Comparison of ENCODE assay signal across 9 cellular contexts in genomic region chr3:189144645-189145044, GRCh38. TPM values are rescaled to one million over a fixed set of nuclear protein-coding genes. Genes with fewer than 3 reads are reported as not detected.
A peak's percentile ranks its signal among the peaks of the same experiment; 100 is the strongest.
DNase-seq lines count a peak whose midpoint lies in the region; ATAC-seq, FAIRE-seq and TF ChIP-seq lines count a peak whose summit lies in the region.
"Had no signal": no experiment of that assay in that cellular context is flagged by ENCODE, and none has a peak within 500 bp of the region (broad histone marks: within the 10 kb centered on the region; RNA-seq: fewer than 3 reads in every experiment).

No MANE protein-coding gene starts in this region.

- H3K79me2 ChIP-seq in mesendoderm (ENCODE audit: control insufficient read depth, insufficient read depth, low read length), result no peaks in the 10 kb centered on the region
- H3K79me2 ChIP-seq in smooth muscle cell (ENCODE audit: low read depth), result no peaks in the 10 kb centered on the region

- H2BK15ac ChIP-seq in mesendoderm (replicated peaks; ENCODE audit: low read depth), result no peak overlapping the region

- H3K36me3 ChIP-seq in CD8-positive, alpha-beta T cell (ENCODE audit: insufficient read depth, low read length), result no peaks in the 10 kb centered on the region
- H3K36me3 ChIP-seq in mesendoderm (ENCODE audit: control insufficient read depth, insufficient read depth, low read length), result no peaks in the 10 kb centered on the region
- no peaks in the 10 kb centered on the region for H3K36me3 ChIP-seq in smooth muscle cell (ENCODE audit: low read depth)

- peak in 2 of 7 experiments; percentile 4 to 38 for DNase-seq in CD8-positive, alpha-beta T cell
- DNase-seq in activated CD8-positive, alpha-beta T cell treated with anti-CD3 and anti-CD28 coated beads for 36 hours, result peak; percentile 25
- DNase-seq in left kidney (ENCODE audit: low read depth, low spot score), result peak; percentile 80
- no peak for DNase-seq in nephron progenitor cell
- DNase-seq in mesendoderm, result no peak
- DNase-seq in HTR-8/SVneo (ENCODE audit: insufficient read length, low spot score), result no peak
- DNase-seq in smooth muscle cell (lab: John Stamatoyannopoulos, UW; ENCODE audit: unreplicated experiment), result no peak

- no peak overlapping the region for H3K9ac ChIP-seq in mesendoderm (ENCODE audit: low read length)
- H3K9ac ChIP-seq in smooth muscle cell (ENCODE audit: low read depth), result no peak overlapping the region

- H3K4ac ChIP-seq in mesendoderm (ENCODE audit: low read depth, low read length), result no peak overlapping the region

- WGBS in mesendoderm (ENCODE audit: extremely low coverage, insufficient coverage, low lambda C conversion rate), result no CpG with 5 or more reads among the region's 5 CpGs
- 84% methylated on average over 5 of the region's 5 CpGs for WGBS in smooth muscle cell (ENCODE audit: low lambda C conversion rate)

- peaks cover 26% of the 10 kb centered on the region for H3K4me1 Mint-ChIP-seq in CD8-positive, alpha-beta T cell (ENCODE audit: low read depth)
- peaks cover 34% of the 10 kb centered on the region for H3K4me1 Mint-ChIP-seq in activated CD8-positive, alpha-beta T cell treated with anti-CD3 and anti-CD28 coated beads for 36 hours (ENCODE audit: low read depth)
- peaks cover 25% of the 10 kb centered on the region for H3K4me1 Mint-ChIP-seq in nephron progenitor cell

- intact Hi-C loops in CD8-positive, alpha-beta T cell (cut with DNase I, micrococcal nuclease), result loop anchor here (1.0 to 10.0 kb wide), 7 partner anchors 12 to 1827 kb away; partner anchors contain the start of gene LPP (in 2 of the 2)
- intact Hi-C loops in activated CD8-positive, alpha-beta T cell treated with anti-CD3 and anti-CD28 coated beads for 36 hours (cut with micrococcal nuclease), result loop anchor here (5.0 kb wide), 2 partner anchors 187 to 1407 kb away; no protein-coding TSS in a partner anchor

- no peak overlapping the region for H3K18ac ChIP-seq in mesendoderm (ENCODE audit: low read length)

- no peak overlapping the region for H3K56ac ChIP-seq in mesendoderm (ENCODE audit: low read length)

- no peak overlapping the region for H2BK5ac ChIP-seq in mesendoderm (ENCODE audit: low read length)

- no peak overlapping the region for H3K23ac ChIP-seq in mesendoderm (ENCODE audit: low read length)

- no peak for FAIRE-seq in HTR-8/SVneo (lab: Jason Lieb, UNC)

- no peak overlapping the region for H3K4me3 ChIP-seq in CD8-positive, alpha-beta T cell (ENCODE audit: low read depth, low read length)
- no peak overlapping the region for H3K4me3 ChIP-seq in mesendoderm (ENCODE audit: low read length)
- no peak overlapping the region for H3K4me3 ChIP-seq in smooth muscle cell

- H3K27ac ChIP-seq in CD8-positive, alpha-beta T cell (ENCODE audit: low read depth, low read length), result no peak overlapping the region
- H3K27ac ChIP-seq in mesendoderm (ENCODE audit: low read depth, low read length) (no peak overlapping the region), smooth muscle cell (ENCODE audit: low read depth) (no peak overlapping the region)

- H3K27me3 Mint-ChIP-seq in CD8-positive, alpha-beta T cell (ENCODE audit: low read depth), result no peaks in the 10 kb centered on the region
- H3K27me3 Mint-ChIP-seq in activated CD8-positive, alpha-beta T cell treated with anti-CD3 and anti-CD28 coated beads for 36 hours, result peaks cover 4% of the 10 kb centered on the region
- peaks cover 12% of the 10 kb centered on the region for H3K27me3 Mint-ChIP-seq in nephron progenitor cell (ENCODE audit: low read depth, poor library complexity)
- H3K27me3 Mint-ChIP-seq: activated naive CD8-positive, alpha-beta T cell had no signal

- peak; percentile 37 for TF ChIP-seq CTCF in CD8-positive, alpha-beta T cell (IDR thresholded peaks at IDR 0.05)
- TF ChIP-seq CTCF in LNCAP (IDR thresholded peaks at IDR 0.05), result peak; percentile 65
- TF ChIP-seq CTCF in activated CD8-positive, alpha-beta T cell treated with anti-CD3 and anti-CD28 coated beads for 36 hours (IDR thresholded peaks at IDR 0.05), result no peak
- TF ChIP-seq CTCF in nephron progenitor cell (IDR thresholded peaks at IDR 0.05), result no peak
- TF ChIP-seq CTCF in smooth muscle cell (IDR thresholded peaks at IDR 0.05; ENCODE audit: borderline replicate concordance, insufficient read depth, poor library complexity, severe bottlenecking), result no peak

- H3K4me1 ChIP-seq in CD8-positive, alpha-beta T cell (ENCODE audit: insufficient read depth, low read length), result peaks cover 15% of the 10 kb centered on the region
- H3K4me1 ChIP-seq in mesendoderm (ENCODE audit: control insufficient read depth, low read depth, low read length) (no peaks in the 10 kb centered on the region), smooth muscle cell (ENCODE audit: low read depth) (no peaks in the 10 kb centered on the region)

- no peaks in the 10 kb centered on the region for H4K20me1 ChIP-seq in smooth muscle cell (ENCODE audit: low read depth)

- H3F3A ChIP-seq in smooth muscle cell (ENCODE audit: low read depth), result no peaks in the 10 kb centered on the region

- H3K79me1 ChIP-seq in mesendoderm (ENCODE audit: low read length), result no peaks in the 10 kb centered on the region

- no peak overlapping the region for H2AK5ac ChIP-seq in mesendoderm (ENCODE audit: low read length)

- H3K9me3 ChIP-seq in CD8-positive, alpha-beta T cell (ENCODE audit: low read length), result no peaks in the 10 kb centered on the region
- no peaks in the 10 kb centered on the region for H3K9me3 ChIP-seq in smooth muscle cell (replicated peaks; ENCODE audit: low read depth)

- peak; percentile 74 for ATAC-seq in CD8-positive, alpha-beta T cell
- peak; percentile 67 for ATAC-seq in activated CD8-positive, alpha-beta T cell treated with anti-CD3 and anti-CD28 coated beads for 36 hours

- no peak overlapping the region for H2BK120ac ChIP-seq in mesendoderm (ENCODE audit: low read depth, low read length)

- H3K27ac Mint-ChIP-seq in CD8-positive, alpha-beta T cell, result no peak overlapping the region
- peak overlapping the region; percentile 6 for H3K27ac Mint-ChIP-seq in activated CD8-positive, alpha-beta T cell treated with anti-CD3 and anti-CD28 coated beads for 36 hours
- H3K27ac Mint-ChIP-seq in nephron progenitor cell, result no peak overlapping the region

- H3K36me3 Mint-ChIP-seq in CD8-positive, alpha-beta T cell, result no peaks in the 10 kb centered on the region
- H3K36me3 Mint-ChIP-seq in activated CD8-positive, alpha-beta T cell treated with anti-CD3 and anti-CD28 coated beads for 36 hours (ENCODE audit: low read depth), result no peaks in the 10 kb centered on the region
- no peaks in the 10 kb centered on the region for H3K36me3 Mint-ChIP-seq in nephron progenitor cell (ENCODE audit: low read depth)
- H3K36me3 Mint-ChIP-seq: activated naive CD8-positive, alpha-beta T cell had no signal

- CTCF ChIA-PET in CD8-positive, alpha-beta T cell (lab: Charles Lee), result interaction anchor here (0.6 to 13.2 kb wide), 14 partner anchors 9 to 1406 kb away, joined by 3 to 177 read pairs (median 6); no protein-coding TSS in a partner anchor
- CTCF ChIA-PET in activated CD8-positive, alpha-beta T cell treated with anti-CD3 and anti-CD28 coated beads for 36 hours (lab: Charles Lee), result interaction anchor here (0.6 to 6.2 kb wide), 10 partner anchors 12 to 1405 kb away, joined by 3 to 73 read pairs (median 4); no protein-coding TSS in a partner anchor

- POLR2A ChIA-PET in CD8-positive, alpha-beta T cell (lab: Charles Lee), result interaction anchor here (1.5 to 3.1 kb wide), 3 partner anchors 9 to 1405 kb away, joined by 3 to 10 read pairs (median 6); no protein-coding TSS in a partner anchor
- POLR2A ChIA-PET in activated CD8-positive, alpha-beta T cell treated with anti-CD3 and anti-CD28 coated beads for 36 hours (lab: Charles Lee), result no interaction called here

- H3K4me3 Mint-ChIP-seq in CD8-positive, alpha-beta T cell, result no peak overlapping the region
- no peak overlapping the region for H3K4me3 Mint-ChIP-seq in activated CD8-positive, alpha-beta T cell treated with anti-CD3 and anti-CD28 coated beads for 36 hours
- H3K4me3 Mint-ChIP-seq in nephron progenitor cell, result no peak overlapping the region
- H3K4me3 Mint-ChIP-seq: activated naive CD8-positive, alpha-beta T cell had no signal

- no peak overlapping the region for H4K8ac ChIP-seq in mesendoderm (ENCODE audit: low read depth, low read length)

- H3K9me3 Mint-ChIP-seq in CD8-positive, alpha-beta T cell, result no peaks in the 10 kb centered on the region
- no peaks in the 10 kb centered on the region for H3K9me3 Mint-ChIP-seq in activated CD8-positive, alpha-beta T cell treated with anti-CD3 and anti-CD28 coated beads for 36 hours
- no peaks in the 10 kb centered on the region for H3K9me3 Mint-ChIP-seq in nephron progenitor cell

- H2AFZ ChIP-seq in smooth muscle cell (ENCODE audit: low read depth), result no peak overlapping the region

- H3K27me3 ChIP-seq in CD8-positive, alpha-beta T cell (ENCODE audit: insufficient read depth, low read length), result no peaks in the 10 kb centered on the region
- no peaks in the 10 kb centered on the region for H3K27me3 ChIP-seq in mesendoderm (ENCODE audit: insufficient read depth, low read length, poor library complexity)
- no peaks in the 10 kb centered on the region for H3K27me3 ChIP-seq in smooth muscle cell (ENCODE audit: low read depth)

- H4K5ac ChIP-seq in mesendoderm (ENCODE audit: low read length), result no peak overlapping the region

- no peak overlapping the region for H3K4me2 ChIP-seq in mesendoderm (ENCODE audit: low read length)
- no peak overlapping the region for H3K4me2 ChIP-seq in smooth muscle cell

RNA-seq across cellular contexts. Expression of gene TPRG1, which starts 27.1 kb away (rescaled TPM):
- 1 to 10 TPM; 3.1 to 4.6 TPM for total RNA-seq in CD8-positive, alpha-beta T cell
- total RNA-seq in activated CD8-positive, alpha-beta T cell treated with anti-CD3 and anti-CD28 coated beads for 36 hours, result 1 to 10 TPM; 2.5 to 3.0 TPM
- polyA plus RNA-seq in mesendoderm (2013, experiment 1 of 2), result 0.22 TPM
- 0.24 TPM for polyA plus RNA-seq in mesendoderm (2013, experiment 2 of 2)
- total RNA-seq in smooth muscle cell, result 1.2 and 3.2 TPM in 2 replicates
- 0.65 and 1.3 TPM in 2 replicates for polyA plus RNA-seq in smooth muscle cell

Comparison
In these comparisons a context has a peak if more than half of its experiments do, and no peak if none do; other contexts are left out.
1. DNase-seq: peak in activated CD8-positive, alpha-beta T cell treated with anti-CD3 and anti-CD28 coated beads for 36 hours (single experiment) and left kidney (single experiment); none in nephron progenitor cell (single experiment), mesendoderm (single experiment), HTR-8/SVneo (single experiment) and smooth muscle cell (single experiment).
2. CTCF ChIP-seq: peak in CD8-positive, alpha-beta T cell (single experiment) and LNCAP (single experiment); none in activated CD8-positive, alpha-beta T cell treated with anti-CD3 and anti-CD28 coated beads for 36 hours (single experiment), nephron progenitor cell (single experiment) and smooth muscle cell (single experiment).